19 cellular contexts compared by ENCODE assay signal in the genomic region with DNA sequence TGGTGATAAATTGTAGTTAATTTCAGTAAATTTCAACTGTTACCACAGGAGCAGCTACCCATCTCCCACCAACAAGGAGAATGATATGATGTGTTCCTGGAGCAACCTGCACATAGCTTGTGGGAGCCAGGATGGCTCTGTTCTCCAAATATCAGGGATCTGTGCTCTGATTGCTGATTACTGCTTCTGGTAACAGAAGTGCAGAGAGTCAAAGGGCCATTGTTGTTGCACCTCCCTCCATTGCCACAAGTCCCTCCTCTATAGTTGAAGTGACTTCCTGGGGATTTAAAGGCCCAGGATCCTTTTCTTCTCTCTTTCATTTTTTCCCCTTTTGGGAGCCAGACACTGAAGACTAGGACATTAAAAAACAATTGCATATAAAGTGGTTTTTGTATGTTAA.
DNase-seq lines count a peak whose midpoint lies in the region; ATAC-seq and FAIRE-seq lines count a peak whose summit lies in the region.
"Had no signal": no experiment of that assay in that cellular context is flagged by ENCODE, and none has a peak within 500 bp of the region (broad histone marks: within the 10 kb centered on the region; RNA-seq: fewer than 3 reads in every experiment).

No MANE protein-coding gene starts in this region.

- peak overlapping the region; percentile 79 for H3K27ac ChIP-seq in angular gyrus (ENCODE audit: low read depth, low read length)
- peak overlapping the region; percentile 60 for H3K27ac ChIP-seq in substantia nigra (ENCODE audit: low read depth, low read length, poor library complexity, severe bottlenecking)
- H3K27ac ChIP-seq: breast epithelium, esophagus muscularis mucosa, PC-9, thoracic aorta had no signal

- peak; percentile 20 for DNase-seq in NCI-H2029 (lab: John Stamatoyannopoulos, UW)
- no peak for DNase-seq in NCI-H2029 treated with DMSO at 0.1 percent for 48 hours (lab: John Stamatoyannopoulos, UW)
- peak; percentile 7 for DNase-seq in inferior parietal cortex (ENCODE audit: extremely low spot score)
- DNase-seq in substantia nigra (lab: John Stamatoyannopoulos, UW) = peak in 16 of 49 donors; percentile 1 to 50 (median 6)
- DNase-seq in GM19239 (ENCODE audit: insufficient read length, low spot score) = no peak
- no peak for DNase-seq in NCI-H187 (lab: John Stamatoyannopoulos, UW)
- DNase-seq: DMS153; effector CD4-positive, alpha-beta T cell; naive thymus-derived CD8-positive, alpha-beta T cell; NCI-H82; PC-9 had no signal

- ATAC-seq in HG02840 (IDR thresholded peaks at IDR 0.05; ENCODE audit: low FRiP score, unreplicated experiment) = no peak
- ATAC-seq: activated CD4-positive, CD25-positive, alpha-beta regulatory T cell treated with anti-CD3 and anti-CD28 coated beads, Interleukin-2, amount 50 U/mL, for 24 hours; naive thymus-derived CD8-positive, alpha-beta T cell had no signal

- no peak for FAIRE-seq in GM19239 (lab: Jason Lieb, UNC)
- FAIRE-seq: A204.1, islet of Langerhans had no signal

Comparison
In these comparisons a context has a peak if more than half of its experiments do, and no peak if none do; other contexts are left out.
1. DNase-seq: peak in NCI-H2029 (single experiment) and inferior parietal cortex (single experiment); none in NCI-H2029 treated with DMSO at 0.1 percent for 48 hours (single experiment), GM19239 (single experiment) and NCI-H187 (0 of 2).